9 cellular contexts compared by ENCODE assay signal in genomic region chr3:13544293-13544831, GRCh38. TPM values are rescaled to one million over a fixed set of nuclear protein-coding genes. Genes with fewer than 3 reads are reported as not detected.
DNase-seq lines count a peak whose midpoint lies in the region; ATAC-seq and TF ChIP-seq lines count a peak whose summit lies in the region.
"Had no signal": no experiment of that assay in that cellular context is flagged by ENCODE, and none has a peak within 500 bp of the region (broad histone marks: within the 10 kb centered on the region; RNA-seq: fewer than 3 reads in every experiment).

No MANE protein-coding gene starts in this region.

- peak overlapping the region; percentile 28 for H3K4me3 Mint-ChIP-seq in activated CD8-positive, alpha-beta T cell treated with anti-CD3 and anti-CD28 coated beads for 36 hours

- intact Hi-C loops in activated CD8-positive, alpha-beta T cell treated with anti-CD3 and anti-CD28 coated beads for 36 hours (cut with micrococcal nuclease), result no loop called here
- intact Hi-C loops in right lobe of liver (cut with DNase I), result no loop called here

- CTCF ChIA-PET in activated CD8-positive, alpha-beta T cell treated with anti-CD3 and anti-CD28 coated beads for 36 hours (lab: Charles Lee), result interaction anchor here (0.9 to 2.0 kb wide), 6 partner anchors 13 to 113 kb away, joined by 3 to 8 read pairs (median 4); no protein-coding TSS in a partner anchor

- peaks cover 25% of the 10 kb centered on the region for H3K4me1 Mint-ChIP-seq in activated CD8-positive, alpha-beta T cell treated with anti-CD3 and anti-CD28 coated beads for 36 hours (ENCODE audit: low read depth)

- H3K36me3 Mint-ChIP-seq in activated CD8-positive, alpha-beta T cell treated with anti-CD3 and anti-CD28 coated beads for 36 hours (ENCODE audit: low read depth), result peaks cover 6% of the 10 kb centered on the region

- peaks cover 10% of the 10 kb centered on the region for H3K9me3 Mint-ChIP-seq in activated CD8-positive, alpha-beta T cell treated with anti-CD3 and anti-CD28 coated beads for 36 hours

- H3K36me3 ChIP-seq in right lobe of liver, result no peaks in the 10 kb centered on the region

- 44% methylated on average over 5 of the region's 6 CpGs for WGBS in right lobe of liver (ENCODE audit: insufficient coverage, low coverage, low lambda C conversion rate, missing lambda C conversion rate)

- POLR2A ChIA-PET in activated CD8-positive, alpha-beta T cell treated with anti-CD3 and anti-CD28 coated beads for 36 hours (lab: Charles Lee), result interaction anchor here (0.7 to 1.5 kb wide), 3 partner anchors 15 to 218 kb away, joined by 3 to 5 read pairs (median 3); no protein-coding TSS in a partner anchor

- H3K4me1 ChIP-seq in right lobe of liver, result no peaks in the 10 kb centered on the region

- TF ChIP-seq POLR2A in right lobe of liver (IDR thresholded peaks at IDR 0.05), result no peak

- peaks cover 19% of the 10 kb centered on the region for H3K27me3 Mint-ChIP-seq in activated CD8-positive, alpha-beta T cell treated with anti-CD3 and anti-CD28 coated beads for 36 hours

- no peak overlapping the region for H3K27ac ChIP-seq in right lobe of liver

- H3K9me3 ChIP-seq in right lobe of liver, result no peaks in the 10 kb centered on the region

- H3K27ac Mint-ChIP-seq in activated CD8-positive, alpha-beta T cell treated with anti-CD3 and anti-CD28 coated beads for 36 hours, result peak overlapping the region; percentile 70

- H3K27me3 ChIP-seq in right lobe of liver, result peaks cover 0 to 12% of the 10 kb centered on the region in 2 donors

- H3K4me3 ChIP-seq in epithelial cell of esophagus (ENCODE audit: low read length), result no peak overlapping the region
- H3K4me3 ChIP-seq in right lobe of liver, result no peak overlapping the region

- DNase-seq in GM03348 (ENCODE audit: low spot score) (peak; percentile 76), epithelial cell of esophagus (ENCODE audit: low read depth) (peak; percentile 76), hypothalamus (lab: John Stamatoyannopoulos, UW) (no peak), right lobe of liver (no peak), ecto neural progenitor cell (ENCODE audit: low spot score) (no peak)
- DNase-seq in activated CD8-positive, alpha-beta T cell treated with anti-CD3 and anti-CD28 coated beads for 36 hours, result peak; percentile 91
- DNase-seq in stimulated activated CD4-positive, alpha-beta T cell treated with anti-CD3 and anti-CD28 coated beads, Interleukin-2, amount 100 ng/mL, for 48 hours, result peak; percentile 32 to 41
- DNase-seq: MM.1S had no signal

- TF ChIP-seq CTCF in activated CD8-positive, alpha-beta T cell treated with anti-CD3 and anti-CD28 coated beads for 36 hours (IDR thresholded peaks at IDR 0.05), result no peak
- TF ChIP-seq CTCF in epithelial cell of esophagus (IDR thresholded peaks at IDR 0.05; ENCODE audit: insufficient read depth, low read depth, low read length, missing control alignments), result no peak
- no peak for TF ChIP-seq CTCF in right lobe of liver (IDR thresholded peaks at IDR 0.05)

- peak; percentile 92 for ATAC-seq in activated CD8-positive, alpha-beta T cell treated with anti-CD3 and anti-CD28 coated beads for 36 hours
- ATAC-seq in HG03442 (IDR thresholded peaks at IDR 0.05; ENCODE audit: unreplicated experiment) (no peak), right lobe of liver (no peak)

RNA-seq across cellular contexts. Expression of gene FBLN2, which starts 4.6 kb away (rescaled TPM):
- total RNA-seq in activated CD8-positive, alpha-beta T cell treated with anti-CD3 and anti-CD28 coated beads for 36 hours, result 10 to 100 TPM in 1 of 2 experiments, 1 to 10 TPM in 1; 8.4 to 13.7 TPM
- 1 to 10 TPM; 1.9 to 4.0 (median 2.7) TPM for total RNA-seq in right lobe of liver

Comparison
In these comparisons a context has a peak if more than half of its experiments do, and no peak if none do; other contexts are left out.
1. DNase-seq: peak in GM03348 (single experiment), activated CD8-positive, alpha-beta T cell treated with anti-CD3 and anti-CD28 coated beads for 36 hours (single experiment), epithelial cell of esophagus (single experiment) and stimulated activated CD4-positive, alpha-beta T cell treated with anti-CD3 and anti-CD28 coated beads, Interleukin-2, amount 100 ng/mL, for 48 hours (2 of 2); none in hypothalamus (0 of 51), right lobe of liver (0 of 3) and ecto neural progenitor cell (single experiment).